ENCODE assay signal across 6 cellular contexts in the genomic region with DNA sequence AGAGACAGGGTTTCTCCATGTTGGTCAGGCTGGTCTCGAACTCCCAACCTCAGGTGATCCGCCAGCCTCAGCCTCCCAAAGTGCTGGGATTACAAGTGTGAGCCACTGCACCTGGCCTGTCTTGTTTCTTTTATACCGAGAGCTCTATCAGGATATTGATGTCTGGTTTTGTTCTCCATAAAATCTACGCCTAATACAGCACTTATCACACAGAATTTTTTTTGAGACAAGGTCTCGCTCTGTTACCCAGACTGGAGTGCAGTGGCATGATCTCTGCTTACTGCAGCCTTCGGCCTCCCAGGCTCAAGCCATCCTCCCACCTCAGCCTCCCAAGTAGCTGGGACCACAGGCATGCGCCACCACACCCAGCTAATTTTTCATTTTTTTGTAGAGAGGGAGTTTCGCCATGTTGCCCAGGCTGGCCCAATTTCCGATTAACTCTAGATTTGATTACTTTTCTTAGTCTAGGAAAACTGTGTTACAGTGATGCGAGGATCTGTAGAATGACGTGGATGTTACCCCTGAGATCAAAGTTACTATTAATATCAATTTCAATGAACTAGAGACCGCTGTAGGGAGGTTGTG. TPM values are rescaled to one million over a fixed set of nuclear protein-coding genes. Genes with fewer than 3 reads are reported as not detected.
A peak's percentile ranks its signal among the peaks of the same experiment; 100 is the strongest.
DNase-seq lines count a peak whose midpoint lies in the region; ATAC-seq and TF ChIP-seq lines count a peak whose summit lies in the region.
"Not testable (repeated sequence)": the region's sequence is repeated elsewhere in the genome, so short reads cannot be mapped to it uniquely, and the experiment has no call there.

No MANE protein-coding gene starts in this region.

- not testable (repeated sequence) for ATAC-seq in activated CD8-positive, alpha-beta T cell treated with anti-CD3 and anti-CD28 coated beads, Interleukin-2, amount 10 ng/mL, durations not matched to agents 7 days and 5 days; effector memory CD8-positive, alpha-beta T cell (replicated peaks); lower lobe of right lung

- H3K4me3 ChIP-seq in HUES64 (ENCODE audit: low read length) = peak overlapping the region; percentile 91
- H3K4me3 ChIP-seq in lower lobe of right lung = peak overlapping the region; percentile 98
- H3K4me3 ChIP-seq in skeletal muscle tissue (ENCODE audit: low read length in 3 of 3) = peak overlapping the region; percentile 92 to 96 (median 94)

- peak overlapping the region; percentile 96 for H3K27ac Mint-ChIP-seq in activated CD8-positive, alpha-beta T cell treated with anti-CD3 and anti-CD28 coated beads, Interleukin-2, amount 10 ng/mL, durations not matched to agents 7 days and 5 days
- H3K27ac Mint-ChIP-seq in effector memory CD8-positive, alpha-beta T cell = peak overlapping the region; percentile 84 to 93

- H3K4me1 Mint-ChIP-seq in activated CD8-positive, alpha-beta T cell treated with anti-CD3 and anti-CD28 coated beads, Interleukin-2, amount 10 ng/mL, durations not matched to agents 7 days and 5 days (ENCODE audit: low read depth) = peaks cover 39% of the 10 kb centered on the region
- H3K4me1 Mint-ChIP-seq in effector memory CD8-positive, alpha-beta T cell (ENCODE audit: low read depth in 2 of 2) = peaks cover 13 to 15% of the 10 kb centered on the region in 2 donors

- TF ChIP-seq CTCF in C4-2B (conservative IDR thresholded peaks at IDR 0.05); lower lobe of right lung (IDR thresholded peaks at IDR 0.05): not testable (repeated sequence)

- H3K36me3 ChIP-seq in HUES64 (ENCODE audit: insufficient read depth, low read length) (peaks cover 21% of the 10 kb centered on the region), lower lobe of right lung (peaks cover 13% of the 10 kb centered on the region), skeletal muscle tissue (ENCODE audit: control insufficient read depth in 3 of 3, insufficient read depth in 3 of 3, low read length in 3 of 3) (peaks cover 6 to 14% (median 10%) of the 10 kb centered on the region in 3 donors)

- 83% methylated on average over 12 of the region's 12 CpGs for WGBS in HUES64

- H3K4me3 Mint-ChIP-seq in activated CD8-positive, alpha-beta T cell treated with anti-CD3 and anti-CD28 coated beads, Interleukin-2, amount 10 ng/mL, durations not matched to agents 7 days and 5 days = peak overlapping the region; percentile 95
- H3K4me3 Mint-ChIP-seq in effector memory CD8-positive, alpha-beta T cell = peak overlapping the region; percentile 90 to 93

- not testable (repeated sequence) for H3K27me3 Mint-ChIP-seq in activated CD8-positive, alpha-beta T cell treated with anti-CD3 and anti-CD28 coated beads, Interleukin-2, amount 10 ng/mL, durations not matched to agents 7 days and 5 days (ENCODE audit: low read depth)
- H3K27me3 Mint-ChIP-seq in effector memory CD8-positive, alpha-beta T cell = peaks cover 7 to 18% of the 10 kb centered on the region in 2 donors

- CTCF ChIA-PET in activated CD8-positive, alpha-beta T cell treated with anti-CD3 and anti-CD28 coated beads, Interleukin-2, amount 10 ng/mL, durations not matched to agents 7 days and 5 days (lab: Charles Lee) = interaction anchor here (2.2 to 23.8 kb wide), 4 partner anchors 26 to 259 kb away, joined by 10 to 590 read pairs (median 29); a partner anchor contains a TSS

- intact Hi-C loops in lower lobe of right lung (cut with DNase I) = not testable (repeated sequence)

- H3K27me3 ChIP-seq in HUES64 (ENCODE audit: insufficient read depth, low read length); lower lobe of right lung (ENCODE audit: low read depth); skeletal muscle tissue (ENCODE audit: control insufficient read depth in 3 of 3, insufficient read depth in 3 of 3, low read length in 3 of 3): not testable (repeated sequence)

- peaks cover 12% of the 10 kb centered on the region; the same call in 1 of the 2 replicates for H3K4me1 ChIP-seq in HUES64 (ENCODE audit: insufficient read depth, low read length)
- H3K4me1 ChIP-seq in lower lobe of right lung = peaks cover 17% of the 10 kb centered on the region
- H3K4me1 ChIP-seq in skeletal muscle tissue (ENCODE audit: control insufficient read depth in 3 of 3, insufficient read depth in 3 of 3, low read length in 3 of 3) = peaks cover 6 to 16% (median 15%) of the 10 kb centered on the region in 3 donors

- POLR2A ChIA-PET in activated CD8-positive, alpha-beta T cell treated with anti-CD3 and anti-CD28 coated beads, Interleukin-2, amount 10 ng/mL, durations not matched to agents 7 days and 5 days (lab: Charles Lee) = interaction anchor here (0.6 to 1.1 kb wide), 3 partner anchors 22 to 127 kb away, joined by 3 read pairs; a partner anchor contains a TSS

- H3K9ac ChIP-seq in HUES64 (ENCODE audit: low read depth, low read length) (peak overlapping the region; percentile 87), skeletal muscle tissue (ENCODE audit: low read depth in 1 of 3, low read length in 3 of 3) (peak overlapping the region; percentile 25 to 91 (median 89))

- not testable (repeated sequence) for DNase-seq in activated CD8-positive, alpha-beta T cell treated with anti-CD3 and anti-CD28 coated beads, Interleukin-2, amount 10 ng/mL, durations not matched to agents 7 days and 5 days; effector memory CD8-positive, alpha-beta T cell
- DNase-seq in lower lobe of right lung = peak; percentile 16

- peaks cover 28% of the 10 kb centered on the region for H3K36me3 Mint-ChIP-seq in activated CD8-positive, alpha-beta T cell treated with anti-CD3 and anti-CD28 coated beads, Interleukin-2, amount 10 ng/mL, durations not matched to agents 7 days and 5 days (ENCODE audit: low read depth)
- H3K36me3 Mint-ChIP-seq in effector memory CD8-positive, alpha-beta T cell (ENCODE audit: insufficient read depth) = peaks cover 28% of the 10 kb centered on the region

- not testable (repeated sequence) for H3K9me3 Mint-ChIP-seq in activated CD8-positive, alpha-beta T cell treated with anti-CD3 and anti-CD28 coated beads, Interleukin-2, amount 10 ng/mL, durations not matched to agents 7 days and 5 days (ENCODE audit: insufficient read depth); effector memory CD8-positive, alpha-beta T cell

- peak overlapping the region; percentile 88 for H3K27ac ChIP-seq in C4-2B
- peak overlapping the region; percentile 8 for H3K27ac ChIP-seq in HUES64 (ENCODE audit: low read depth, low read length)
- H3K27ac ChIP-seq in lower lobe of right lung = peak overlapping the region; percentile 86
- H3K27ac ChIP-seq in skeletal muscle tissue (ENCODE audit: low read depth, low read length) = peak overlapping the region; percentile 49

- not testable (repeated sequence) for H3K9me3 ChIP-seq in HUES64 (ENCODE audit: insufficient read depth, low read depth, low read length); lower lobe of right lung; skeletal muscle tissue (ENCODE audit: control insufficient read depth in 3 of 3, low read length in 3 of 3)

RNA-seq across cellular contexts. Expression of a gene that starts 0.5 kb away (rescaled TPM):
- polyA plus RNA-seq in HUES64 (2013, experiment 1 of 2) = 154 TPM
- 177 TPM for polyA plus RNA-seq in HUES64 (2013, experiment 2 of 2)
- total RNA-seq in activated CD8-positive, alpha-beta T cell treated with anti-CD3 and anti-CD28 coated beads, Interleukin-2, amount 10 ng/mL, durations not matched to agents 7 days and 5 days = 10 to 100 TPM; 93.9 to 97.3 TPM
- total RNA-seq in lower lobe of right lung = 65.2 TPM
- total RNA-seq in skeletal muscle tissue = 16.7 TPM

RNA-seq across cellular contexts. Expression of a gene that starts 7.2 kb away (rescaled TPM):
- 34.2 TPM for polyA plus RNA-seq in HUES64 (2013, experiment 1 of 2)
- polyA plus RNA-seq in HUES64 (2013, experiment 2 of 2) = 40.1 TPM
- 1 to 10 TPM; 1.8 to 2.4 TPM for total RNA-seq in activated CD8-positive, alpha-beta T cell treated with anti-CD3 and anti-CD28 coated beads, Interleukin-2, amount 10 ng/mL, durations not matched to agents 7 days and 5 days
- 124 TPM for total RNA-seq in lower lobe of right lung
- 96.0 TPM for total RNA-seq in skeletal muscle tissue

RNA-seq across cellular contexts. Expression of a gene that starts 13.9 kb away (rescaled TPM):
- 3.2 TPM for polyA plus RNA-seq in HUES64 (2013, experiment 1 of 2)
- 4.9 TPM for polyA plus RNA-seq in HUES64 (2013, experiment 2 of 2)
- under 1 TPM in 1 of 2 experiments, not detected in 1; 0.23 TPM for total RNA-seq in activated CD8-positive, alpha-beta T cell treated with anti-CD3 and anti-CD28 coated beads, Interleukin-2, amount 10 ng/mL, durations not matched to agents 7 days and 5 days
- total RNA-seq in lower lobe of right lung (157 TPM), skeletal muscle tissue (15.1 TPM)

RNA-seq across cellular contexts. Expression of a gene that starts 42.4 kb away (rescaled TPM):
- 13.0 TPM for polyA plus RNA-seq in HUES64 (2013, experiment 1 of 2)
- 12.5 TPM for polyA plus RNA-seq in HUES64 (2013, experiment 2 of 2)
- total RNA-seq in activated CD8-positive, alpha-beta T cell treated with anti-CD3 and anti-CD28 coated beads, Interleukin-2, amount 10 ng/mL, durations not matched to agents 7 days and 5 days = 10 to 100 TPM; 37.1 to 40.7 TPM
- total RNA-seq in lower lobe of right lung (134 TPM), skeletal muscle tissue (11.0 TPM)

RNA-seq across cellular contexts. Expression of a gene that starts 53.9 kb away (rescaled TPM):
- polyA plus RNA-seq in HUES64 (2013, experiment 1 of 2) = 0.50 TPM
- 1.1 TPM for polyA plus RNA-seq in HUES64 (2013, experiment 2 of 2)
- under 1 TPM; 0.21 to 0.61 TPM for total RNA-seq in activated CD8-positive, alpha-beta T cell treated with anti-CD3 and anti-CD28 coated beads, Interleukin-2, amount 10 ng/mL, durations not matched to agents 7 days and 5 days
- total RNA-seq in lower lobe of right lung (0.83 TPM), skeletal muscle tissue (under 0.01 TPM)

Comparison
In these comparisons a context has a peak if more than half of its experiments do, and no peak if none do; other contexts are left out.
1. H3K27ac ChIP-seq: peak in every context shown above with its lines; median percentile 88 in C4-2B; 86 in lower lobe of right lung; 49 in skeletal muscle tissue; 8 in HUES64.
2. RNA of a gene that starts 7.2 kb away (total RNA-seq): 124 TPM in lower lobe of right lung (single experiment) and 96.0 TPM in skeletal muscle tissue (single experiment); 1.8 to 2.4 TPM in activated CD8-positive, alpha-beta T cell treated with anti-CD3 and anti-CD28 coated beads, Interleukin-2, amount 10 ng/mL, durations not matched to agents 7 days and 5 days; every median in the first group is over 10 times any median in the second.
3. RNA of a gene that starts 13.9 kb away (total RNA-seq): 157 TPM in lower lobe of right lung (single experiment) and 15.1 TPM in skeletal muscle tissue (single experiment); 0.23 TPM in activated CD8-positive, alpha-beta T cell treated with anti-CD3 and anti-CD28 coated beads, Interleukin-2, amount 10 ng/mL, durations not matched to agents 7 days and 5 days; every median in the first group is over 10 times any median in the second.
4. Peak in every context shown above with its lines, with median percentiles within 50 percentile points of each other: H3K4me3 ChIP-seq.